In genomic region chr19:47004012-47004465, GRCh38 we compare ENCODE assay signal across 2 cellular contexts.
TF ChIP-seq lines count a peak whose summit lies in the region.

No MANE protein-coding gene starts in this region.

TF ChIP-seq in SK-N-SH, 30 proteins besides CTCF, POLR2A, EP300 and RAD21 (continued from another document):
- TF ChIP-seq POLR2AphosphoS5 (IDR thresholded peaks at IDR 0.05; ENCODE audit: low read depth, low read length): no peak

TF ChIP-seq in SK-N-SH treated with all-trans-retinoic acid at 6 μM for 48 hours, 23 proteins besides CTCF, POLR2A, EP300 and RAD21 (continued from another document):
- TF ChIP-seq PATZ1 (CRISPR knock-in tag; IDR thresholded peaks at IDR 0.05; ENCODE audit: borderline replicate concordance) (no peak), ESRRG (CRISPR knock-in tag; IDR thresholded peaks at IDR 0.05) (no peak), ZNF8 (CRISPR knock-in tag; IDR thresholded peaks at IDR 0.05) (no peak), CSDC2 (CRISPR knock-in tag; IDR thresholded peaks at IDR 0.05) (no peak), ZC3H10 (CRISPR knock-in tag; IDR thresholded peaks at IDR 0.05) (no peak), TCF4 (CRISPR knock-in tag; IDR thresholded peaks at IDR 0.05; ENCODE audit: borderline replicate concordance) (no peak), BACH2 (CRISPR knock-in tag; IDR thresholded peaks at IDR 0.05; ENCODE audit: borderline replicate concordance) (no peak), OSR1 (CRISPR knock-in tag; IDR thresholded peaks at IDR 0.05) (no peak), ZNF70 (CRISPR knock-in tag; IDR thresholded peaks at IDR 0.05) (no peak), ARNTL (CRISPR knock-in tag; IDR thresholded peaks at IDR 0.05; ENCODE audit: borderline replicate concordance, low read depth) (no peak)
TF ChIP-seq in SK-N-SH treated with all-trans-retinoic acid at 6 μM for 48 hours: peak in this region for 0.
